In genomic region chr1:70583522-70583921, GRCh38 we compare ENCODE assay signal across 17 cellular contexts.
DNase-seq lines count a peak whose midpoint lies in the region; ATAC-seq and TF ChIP-seq lines count a peak whose summit lies in the region.
"Had no signal": no experiment of that assay in that cellular context is flagged by ENCODE, and none has a peak within 500 bp of the region (broad histone marks: within the 10 kb centered on the region; RNA-seq: fewer than 3 reads in every experiment).

No MANE protein-coding gene starts in this region.

- no peaks in the 10 kb centered on the region for H3K36me3 ChIP-seq in stomach
- H3K36me3 ChIP-seq: BLaER1, neural progenitor cell had no signal

- no peak for TF ChIP-seq EP300 in stomach (IDR thresholded peaks at IDR 0.05)

- 86 to 96% (median 93%) methylated on average over 1 of the region's 1 CpG for WGBS in stomach, 5 donors

- peak; percentile 5 for DNase-seq in glomerular visceral epithelial cell (ENCODE audit: extremely low spot score)
- no peak for DNase-seq in NCI-H128 (lab: John Stamatoyannopoulos, UW; ENCODE audit: unreplicated experiment)
- DNase-seq in stomach = no peak
- DNase-seq: activated CD4-positive, alpha-beta T cell treated with anti-CD3 and anti-CD28 coated beads, Interleukin-2, amount 50 U/mL, for 4 hours; activated gamma-delta T cell; mammary epithelial cell; NCI-H1436; NCI-H524 treated with DMSO at 0.1 percent for 48 hours; stimulated activated naive CD8-positive, alpha-beta T cell treated with anti-CD3 and anti-CD28 coated beads, Interleukin-15, amount 100 ng/mL, for 72 hours had no signal

- H3K27ac ChIP-seq in stomach = no peak overlapping the region
- H3K27ac ChIP-seq: BLaER1, neural progenitor cell, RWPE1 had no signal

- TF ChIP-seq POLR2A in stomach (IDR thresholded peaks at IDR 0.05) = no peak

- no peaks in the 10 kb centered on the region for H3K9me3 ChIP-seq in stomach
- H3K9me3 ChIP-seq: BLaER1 had no signal

- TF ChIP-seq CTCF in stomach (IDR thresholded peaks at IDR 0.05) = no peak

- no peaks in the 10 kb centered on the region for H3K4me1 ChIP-seq in stomach
- H3K4me1 ChIP-seq: BLaER1, neural progenitor cell had no signal

- intact Hi-C loops in stomach (cut with DNase I; ENCODE audit: low total_unique reads) = no loop called here

- H3K4me3 ChIP-seq in stomach = no peak overlapping the region
- H3K4me3 ChIP-seq: BLaER1, neural progenitor cell had no signal

- ATAC-seq in GM18907 (IDR thresholded peaks at IDR 0.05; ENCODE audit: unreplicated experiment) (peak; percentile 99), GM21737 (IDR thresholded peaks at IDR 0.05; ENCODE audit: unreplicated experiment) (peak; percentile 97), HG03159 (IDR thresholded peaks at IDR 0.05; ENCODE audit: unreplicated experiment) (peak; percentile 92), GM21526 (IDR thresholded peaks at IDR 0.05; ENCODE audit: low FRiP score, unreplicated experiment) (no peak), GM18868 (IDR thresholded peaks at IDR 0.05; ENCODE audit: unreplicated experiment) (no peak)
- ATAC-seq: stimulated activated naive CD8-positive, alpha-beta T cell treated with anti-CD3 and anti-CD28 coated beads, Interleukin-15, amount 100 ng/mL, for 72 hours had no signal

- no peaks in the 10 kb centered on the region for H3K27me3 ChIP-seq in stomach
- H3K27me3 ChIP-seq: BLaER1, neural progenitor cell had no signal

Comparison
In these comparisons a context has a peak if more than half of its experiments do, and no peak if none do; other contexts are left out.
1. ATAC-seq: peak in GM18907 (single experiment), GM21737 (single experiment) and HG03159 (single experiment); none in GM21526 (single experiment) and GM18868 (single experiment).